In the genomic region with DNA sequence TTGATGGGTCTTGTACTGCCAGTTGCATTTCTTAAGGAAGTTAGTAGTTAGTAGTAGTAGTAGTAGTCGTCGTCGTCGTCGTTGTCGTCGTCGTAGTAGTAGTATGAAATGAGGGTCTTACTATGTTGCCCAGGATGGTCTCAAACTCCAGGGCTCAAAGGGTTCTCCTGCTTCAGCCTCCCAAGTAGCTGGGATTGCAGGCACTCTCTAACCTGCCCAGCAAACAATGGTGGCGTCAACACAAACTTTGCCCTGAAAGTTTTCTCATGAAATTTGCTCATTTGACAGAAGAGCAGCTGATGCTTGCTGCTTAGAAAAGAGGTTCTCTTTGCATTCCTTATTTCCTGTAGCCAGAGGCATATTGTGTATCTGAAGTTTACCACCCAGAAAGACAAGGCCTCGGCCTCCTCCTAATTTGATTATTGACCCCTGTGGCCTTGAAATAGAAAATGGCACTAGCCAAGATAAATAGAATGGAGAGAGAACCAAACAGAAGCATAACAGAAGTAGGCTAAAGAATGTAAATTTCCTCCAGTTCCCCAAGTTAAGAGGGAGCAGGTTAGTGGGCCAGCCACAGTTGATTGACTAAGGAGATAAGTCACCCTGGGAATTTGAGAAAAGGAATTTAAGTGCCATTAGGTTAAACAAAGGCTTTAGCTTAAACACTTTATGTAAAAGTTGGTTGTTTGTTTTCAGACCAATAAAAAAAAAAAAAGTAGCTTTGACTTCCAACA, we compare ENCODE assay signal across 26 cellular contexts.
DNase-seq lines count a peak whose midpoint lies in the region; ATAC-seq and TF ChIP-seq lines count a peak whose summit lies in the region.
"Had no signal": no experiment of that assay in that cellular context is flagged by ENCODE, and none has a peak within 500 bp of the region (broad histone marks: within the 10 kb centered on the region; RNA-seq: fewer than 3 reads in every experiment).

No MANE protein-coding gene starts in this region.

- H3K4me1 ChIP-seq in Caco-2 = peaks cover 27% of the 10 kb centered on the region
- H3K4me1 ChIP-seq: A549, gastrocnemius medialis, lower lobe of right lung, tibial nerve had no signal

- H3K4me1 Mint-ChIP-seq in Caco-2 (ENCODE audit: low read depth, unreplicated experiment) (peaks cover 13% of the 10 kb centered on the region), nephron progenitor cell (peaks cover 16% of the 10 kb centered on the region)
- H3K4me1 Mint-ChIP-seq: activated CD4-positive, alpha-beta T cell treated with anti-CD3 and anti-CD28 coated beads for 36 hours; activated naive CD8-positive, alpha-beta T cell treated with anti-CD3 and anti-CD28 coated beads, Interleukin-2, amount 50 U/mL, for 24 hours; CD4-positive, alpha-beta memory T cell; immature natural killer cell had no signal

- peak overlapping the region; percentile 75 for H3K27ac Mint-ChIP-seq in Caco-2 (ENCODE audit: unreplicated experiment)
- peak overlapping the region; percentile 87 for H3K27ac Mint-ChIP-seq in nephron progenitor cell
- H3K27ac Mint-ChIP-seq: activated CD4-positive, alpha-beta T cell treated with anti-CD3 and anti-CD28 coated beads for 36 hours; activated naive CD8-positive, alpha-beta T cell treated with anti-CD3 and anti-CD28 coated beads, Interleukin-2, amount 50 U/mL, for 24 hours; activated T-cell treated with anti-CD3 and anti-CD28 coated beads, Interleukin-2, amount 50 U/mL, for 24 hours; CD4-positive, alpha-beta memory T cell; immature natural killer cell had no signal

- CTCF ChIA-PET in Caco-2 (lab: Charles Lee) = interaction anchor here (0.6 kb wide), 1 partner anchor 1056 kb away, joined by 3 read pairs; no protein-coding TSS in a partner anchor

- no TSS peak for BruUV-seq in Caco-2 (replicated peaks; lab: Mats Ljungman, UMichigan)

- H3K4me3 ChIP-seq in Caco-2 (ENCODE audit: low read depth, low read length) = no peak overlapping the region
- H3K4me3 ChIP-seq: A549, dorsolateral prefrontal cortex, gastrocnemius medialis, lower lobe of right lung, skin epidermis, tibial nerve had no signal

- DNase-seq in Caco-2 (peak; percentile 22 to 47), left colon (peak in 1 of 2 donors; percentile 11), nephron progenitor cell (no peak), HPDE6-E6E7 (ENCODE audit: extremely low spot score) (no peak)
- DNase-seq: activated CD4-positive, alpha-beta T cell treated with anti-CD3 and anti-CD28 coated beads for 36 hours; activated gamma-delta T cell; activated naive CD8-positive, alpha-beta T cell treated with anti-CD3 and anti-CD28 coated beads, Interleukin-2, amount 50 U/mL, for 24 hours; activated T-cell treated with anti-CD3 and anti-CD28 coated beads, Interleukin-2, amount 50 U/mL, for 24 hours; CD4-positive, alpha-beta memory T cell; dorsolateral prefrontal cortex; gastrocnemius medialis; immature natural killer cell; Karpas-422; lower lobe of right lung; NCI-H146; stimulated activated CD4-positive, alpha-beta T cell treated with anti-CD3 and anti-CD28 coated beads, Interleukin-1b, Interleukin-23, amount 100 ng/mL, for 48 hours; T-helper 2 cell had no signal

- ATAC-seq in left colon (peak; percentile 60), HG02678 (IDR thresholded peaks at IDR 0.05; ENCODE audit: unreplicated experiment) (no peak), HG03521 (IDR thresholded peaks at IDR 0.05; ENCODE audit: unreplicated experiment) (no peak), GM19452 (IDR thresholded peaks at IDR 0.05; ENCODE audit: unreplicated experiment) (no peak)
- ATAC-seq: A549; activated CD4-positive, alpha-beta T cell treated with anti-CD3 and anti-CD28 coated beads for 36 hours; activated naive CD8-positive, alpha-beta T cell treated with anti-CD3 and anti-CD28 coated beads, Interleukin-2, amount 50 U/mL, for 24 hours; gastrocnemius medialis; SK-N-SH treated with all-trans-retinoic acid at 6 μM for 48 hours had no signal

- H3K4me3 Mint-ChIP-seq in Caco-2 (ENCODE audit: unreplicated experiment) (peak overlapping the region; percentile 47), nephron progenitor cell (no peak overlapping the region)
- H3K4me3 Mint-ChIP-seq: activated CD4-positive, alpha-beta T cell treated with anti-CD3 and anti-CD28 coated beads for 36 hours; activated naive CD8-positive, alpha-beta T cell treated with anti-CD3 and anti-CD28 coated beads, Interleukin-2, amount 50 U/mL, for 24 hours; activated T-cell treated with anti-CD3 and anti-CD28 coated beads, Interleukin-2, amount 50 U/mL, for 24 hours; CD4-positive, alpha-beta memory T cell; immature natural killer cell had no signal

- POLR2A ChIA-PET in Caco-2 (lab: Charles Lee) = interaction anchor here (0.6 to 0.7 kb wide), 2 partner anchors 90 to 190 kb away, joined by 4 to 7 read pairs; no protein-coding TSS in a partner anchor

- H3K27me3 ChIP-seq in Caco-2 (replicated peaks; ENCODE audit: control insufficient read depth, insufficient read depth, low read length) = no peaks in the 10 kb centered on the region
- H3K27me3 ChIP-seq: dorsolateral prefrontal cortex, gastrocnemius medialis, neutrophil, tibial nerve had no signal

- H3K9me3 ChIP-seq in Caco-2 = no peaks in the 10 kb centered on the region
- H3K9me3 ChIP-seq: A549, gastrocnemius medialis, lower lobe of right lung, neutrophil, tibial nerve had no signal

- TF ChIP-seq CTCF in Caco-2 (IDR thresholded peaks at IDR 0.05; ENCODE audit: insufficient read depth in 1 of 2, low read depth in 1 of 2, low read length in 1 of 2, severe bottlenecking in 1 of 2, unreplicated experiment in 1 of 2) = no peak
- TF ChIP-seq CTCF in nephron progenitor cell (IDR thresholded peaks at IDR 0.05) = no peak

- intact Hi-C loops in Caco-2 (cut with micrococcal nuclease; ENCODE audit: unreplicated experiment) (loop anchor here (5.0 to 10.0 kb wide), 2 partner anchors 69 to 189 kb away; no protein-coding TSS in a partner anchor), left colon (cut with DNase I, micrococcal nuclease) (no loop called here)

- H3K27me3 Mint-ChIP-seq in Caco-2 (ENCODE audit: insufficient read depth, unreplicated experiment) (no peaks in the 10 kb centered on the region), nephron progenitor cell (ENCODE audit: low read depth, poor library complexity) (no peaks in the 10 kb centered on the region)
- H3K27me3 Mint-ChIP-seq: activated CD4-positive, alpha-beta T cell treated with anti-CD3 and anti-CD28 coated beads for 36 hours; activated naive CD8-positive, alpha-beta T cell treated with anti-CD3 and anti-CD28 coated beads, Interleukin-2, amount 50 U/mL, for 24 hours; activated T-cell treated with anti-CD3 and anti-CD28 coated beads, Interleukin-2, amount 50 U/mL, for 24 hours; CD4-positive, alpha-beta memory T cell had no signal

- H3K36me3 ChIP-seq in Caco-2 (ENCODE audit: control insufficient read depth, insufficient read depth, low read length) = no peaks in the 10 kb centered on the region
- H3K36me3 ChIP-seq: gastrocnemius medialis, lower lobe of right lung, neutrophil, tibial nerve had no signal

- no peaks in the 10 kb centered on the region for H3K9me3 Mint-ChIP-seq in Caco-2 (ENCODE audit: unreplicated experiment)
- peaks cover 6% of the 10 kb centered on the region for H3K9me3 Mint-ChIP-seq in nephron progenitor cell

- H3K36me3 Mint-ChIP-seq in Caco-2 (ENCODE audit: insufficient read depth, unreplicated experiment) (no peaks in the 10 kb centered on the region), nephron progenitor cell (ENCODE audit: low read depth) (no peaks in the 10 kb centered on the region)
- H3K36me3 Mint-ChIP-seq: CD4-positive, alpha-beta memory T cell; immature natural killer cell had no signal

TF ChIP-seq in PFSK-1, 5 proteins besides CTCF, POLR2A, EP300 and RAD21:
- no peak for TF ChIP-seq FOXP2 (optimal IDR thresholded peaks at IDR 0.05; ENCODE audit: borderline replicate concordance, extremely low read depth, extremely low read length, insufficient read depth)
- peak; percentile 67; the same call in 1 of the 2 replicates for TF ChIP-seq SIN3A (IDR thresholded peaks at IDR 0.05; ENCODE audit: borderline replicate concordance, insufficient read depth, low read length)

Comparison
In these comparisons a context has a peak if more than half of its experiments do, and no peak if none do; other contexts are left out.
1. DNase-seq: peak in Caco-2 (2 of 2); none in nephron progenitor cell (single experiment) and HPDE6-E6E7 (single experiment).